ENCODE assay signal across 8 cellular contexts in the genomic region with DNA sequence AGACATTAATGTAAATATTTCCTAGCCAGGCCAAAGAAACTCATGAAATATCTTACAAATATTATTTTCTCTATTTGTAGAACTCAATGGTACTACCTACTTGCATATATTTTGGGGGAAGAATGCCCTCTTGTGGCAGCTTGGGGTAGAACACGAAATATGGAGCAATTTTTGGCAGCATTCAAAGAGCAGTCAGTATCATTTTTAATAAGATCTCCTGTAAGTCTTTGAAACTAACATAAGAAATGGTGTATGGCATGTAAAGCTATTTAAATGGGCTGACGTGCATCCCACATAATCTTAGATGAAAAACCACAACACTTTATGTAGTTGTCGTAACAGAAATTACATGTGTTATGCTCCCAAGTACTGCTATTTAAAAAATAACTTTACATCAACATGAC.
DNase-seq lines count a peak whose midpoint lies in the region; ATAC-seq, FAIRE-seq and TF ChIP-seq lines count a peak whose summit lies in the region.

No MANE protein-coding gene starts in this region.

- TF ChIP-seq POLR2A in A549 (IDR thresholded peaks at IDR 0.05; ENCODE audit: low read length): no peak

- peak; percentile 38 to 52 for DNase-seq in A549 (ENCODE audit: low read depth in 1 of 2, low spot score in 1 of 2)
- peak; percentile 59 for DNase-seq in RPMI7951 (ENCODE audit: low read depth)
- peak; percentile 14 for DNase-seq in activated T-helper 9 cell treated with anti-CD3 and anti-CD28 coated beads, Interleukin-2, amount 50 U/mL, for 16 hours (ENCODE audit: low read depth)
- DNase-seq in foreskin melanocyte: peak; percentile 67
- DNase-seq in renal cortical epithelial cell (ENCODE audit: low read depth): peak; percentile 56

- H3K4me3 ChIP-seq in A549: no peak overlapping the region

- WGBS in A549 (ENCODE audit: missing lambda C conversion rate): 30% methylated on average over 3 of the region's 3 CpGs

- peak; percentile 85 for TF ChIP-seq CTCF in A549 (IDR thresholded peaks at IDR 0.05)
- TF ChIP-seq CTCF in GM12872 (IDR thresholded peaks at IDR 0.05; ENCODE audit: insufficient read depth, low read depth, low read length): peak; percentile 62

- ATAC-seq in A549 (peak; percentile 68 to 81; a peak in 4 of 6 replicates), HG03378 (IDR thresholded peaks at IDR 0.05; ENCODE audit: unreplicated experiment) (peak; percentile 71), HG03520 (IDR thresholded peaks at IDR 0.05; ENCODE audit: unreplicated experiment) (no peak)

- peak; percentile 75 to 85 for TF ChIP-seq RAD21 in A549 (conservative IDR thresholded peaks at IDR 0.05 in 1 of 2, IDR thresholded peaks at IDR 0.05 in 1 of 2)

- FAIRE-seq in A549 (lab: Jason Lieb, UNC): no peak

- TF ChIP-seq EP300 in A549 (IDR thresholded peaks at IDR 0.05): no peak

- H3K4me1 ChIP-seq in A549: 0 out of 3 replicates have a peak, but pooled peaks cover 8% of the 10 kb centered on the region

- H3K9me3 ChIP-seq in A549: no peaks in the 10 kb centered on the region

- no peak overlapping the region for H3K4me2 ChIP-seq in A549

- CTCF ChIA-PET in A549 (lab: Yijun Ruan, JAX): interaction anchor here (1.0 to 3.6 kb wide), 12 partner anchors 11 to 882 kb away, joined by 3 to 22 read pairs (median 4); no protein-coding TSS in a partner anchor

- POLR2A ChIA-PET in A549 (lab: Yijun Ruan, JAX): no interaction called here

- no peak overlapping the region for H3K27ac ChIP-seq in A549

TF ChIP-seq in A549, 52 proteins besides CTCF, POLR2A, EP300 and RAD21:
- TF ChIP-seq HOXB13 (CRISPR knock-in tag; IDR thresholded peaks at IDR 0.05; ENCODE audit: low read depth) (no peak), NPAS2 (CRISPR knock-in tag; IDR thresholded peaks at IDR 0.05; ENCODE audit: borderline replicate concordance) (no peak), CHD4 (IDR thresholded peaks at IDR 0.05; ENCODE audit: borderline replicate concordance) (no peak), FOXS1 (CRISPR knock-in tag; IDR thresholded peaks at IDR 0.05) (no peak), FOSB (CRISPR knock-in tag; IDR thresholded peaks at IDR 0.05) (no peak), MYC (IDR thresholded peaks at IDR 0.05; ENCODE audit: borderline replicate concordance, low read length) (no peak), TFCP2L1 (CRISPR knock-in tag; IDR thresholded peaks at IDR 0.05) (no peak), SMC3 (IDR thresholded peaks at IDR 0.05) (peak; percentile 81), SREBF2 (IDR thresholded peaks at IDR 0.05) (no peak), RCOR1 (IDR thresholded peaks at IDR 0.05; ENCODE audit: low read depth, low read length) (no peak), POLR2AphosphoS2 (conservative IDR thresholded peaks at IDR 0.05; ENCODE audit: low read length) (no peak), CEBPB (IDR thresholded peaks at IDR 0.05) (peak in 1 of 2 experiments; percentile 42; a peak in 1 of 4 replicates), RNF2 (IDR thresholded peaks at IDR 0.05; ENCODE audit: borderline replicate concordance, low read depth) (no peak)
- TF ChIP-seq, protein P1, sequence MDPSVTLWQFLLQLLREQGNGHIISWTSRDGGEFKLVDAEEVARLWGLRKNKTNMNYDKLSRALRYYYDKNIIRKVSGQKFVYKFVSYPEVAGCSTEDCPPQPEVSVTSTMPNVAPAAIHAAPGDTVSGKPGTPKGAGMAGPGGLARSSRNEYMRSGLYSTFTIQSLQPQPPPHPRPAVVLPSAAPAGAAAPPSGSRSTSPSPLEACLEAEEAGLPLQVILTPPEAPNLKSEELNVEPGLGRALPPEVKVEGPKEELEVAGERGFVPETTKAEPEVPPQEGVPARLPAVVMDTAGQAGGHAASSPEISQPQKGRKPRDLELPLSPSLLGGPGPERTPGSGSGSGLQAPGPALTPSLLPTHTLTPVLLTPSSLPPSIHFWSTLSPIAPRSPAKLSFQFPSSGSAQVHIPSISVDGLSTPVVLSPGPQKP (IDR thresholded peaks at IDR 0.05; ENCODE audit: low read depth, low read length): no peak
- TF ChIP-seq, protein P2, sequence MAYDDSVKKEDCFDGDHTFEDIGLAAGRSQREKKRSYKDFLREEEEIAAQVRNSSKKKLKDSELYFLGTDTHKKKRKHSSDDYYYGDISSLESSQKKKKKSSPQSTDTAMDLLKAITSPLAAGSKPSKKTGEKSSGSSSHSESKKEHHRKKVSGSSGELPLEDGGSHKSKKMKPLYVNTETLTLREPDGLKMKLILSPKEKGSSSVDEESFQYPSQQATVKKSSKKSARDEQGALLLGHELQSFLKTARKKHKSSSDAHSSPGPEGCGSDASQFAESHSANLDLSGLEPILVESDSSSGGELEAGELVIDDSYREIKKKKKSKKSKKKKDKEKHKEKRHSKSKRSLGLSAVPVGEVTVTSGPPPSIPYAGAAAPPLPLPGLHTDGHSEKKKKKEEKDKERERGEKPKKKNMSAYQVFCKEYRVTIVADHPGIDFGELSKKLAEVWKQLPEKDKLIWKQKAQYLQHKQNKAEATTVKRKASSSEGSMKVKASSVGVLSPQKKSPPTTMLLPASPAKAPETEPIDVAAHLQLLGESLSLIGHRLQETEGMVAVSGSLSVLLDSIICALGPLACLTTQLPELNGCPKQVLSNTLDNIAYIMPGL (CRISPR knock-in tag; IDR thresholded peaks at IDR 0.05; ENCODE audit: borderline replicate concordance): no peak
- TF ChIP-seq, protein P3, sequence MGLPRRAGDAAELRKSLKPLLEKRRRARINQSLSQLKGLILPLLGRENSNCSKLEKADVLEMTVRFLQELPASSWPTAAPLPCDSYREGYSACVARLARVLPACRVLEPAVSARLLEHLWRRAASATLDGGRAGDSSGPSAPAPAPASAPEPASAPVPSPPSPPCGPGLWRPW (IDR thresholded peaks at IDR 0.05): no peak
- TF ChIP-seq, protein P4, sequence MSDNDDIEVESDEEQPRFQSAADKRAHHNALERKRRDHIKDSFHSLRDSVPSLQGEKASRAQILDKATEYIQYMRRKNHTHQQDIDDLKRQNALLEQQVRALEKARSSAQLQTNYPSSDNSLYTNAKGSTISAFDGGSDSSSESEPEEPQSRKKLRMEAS (IDR thresholded peaks at IDR 0.05): no peak
- TF ChIP-seq, protein P5, sequence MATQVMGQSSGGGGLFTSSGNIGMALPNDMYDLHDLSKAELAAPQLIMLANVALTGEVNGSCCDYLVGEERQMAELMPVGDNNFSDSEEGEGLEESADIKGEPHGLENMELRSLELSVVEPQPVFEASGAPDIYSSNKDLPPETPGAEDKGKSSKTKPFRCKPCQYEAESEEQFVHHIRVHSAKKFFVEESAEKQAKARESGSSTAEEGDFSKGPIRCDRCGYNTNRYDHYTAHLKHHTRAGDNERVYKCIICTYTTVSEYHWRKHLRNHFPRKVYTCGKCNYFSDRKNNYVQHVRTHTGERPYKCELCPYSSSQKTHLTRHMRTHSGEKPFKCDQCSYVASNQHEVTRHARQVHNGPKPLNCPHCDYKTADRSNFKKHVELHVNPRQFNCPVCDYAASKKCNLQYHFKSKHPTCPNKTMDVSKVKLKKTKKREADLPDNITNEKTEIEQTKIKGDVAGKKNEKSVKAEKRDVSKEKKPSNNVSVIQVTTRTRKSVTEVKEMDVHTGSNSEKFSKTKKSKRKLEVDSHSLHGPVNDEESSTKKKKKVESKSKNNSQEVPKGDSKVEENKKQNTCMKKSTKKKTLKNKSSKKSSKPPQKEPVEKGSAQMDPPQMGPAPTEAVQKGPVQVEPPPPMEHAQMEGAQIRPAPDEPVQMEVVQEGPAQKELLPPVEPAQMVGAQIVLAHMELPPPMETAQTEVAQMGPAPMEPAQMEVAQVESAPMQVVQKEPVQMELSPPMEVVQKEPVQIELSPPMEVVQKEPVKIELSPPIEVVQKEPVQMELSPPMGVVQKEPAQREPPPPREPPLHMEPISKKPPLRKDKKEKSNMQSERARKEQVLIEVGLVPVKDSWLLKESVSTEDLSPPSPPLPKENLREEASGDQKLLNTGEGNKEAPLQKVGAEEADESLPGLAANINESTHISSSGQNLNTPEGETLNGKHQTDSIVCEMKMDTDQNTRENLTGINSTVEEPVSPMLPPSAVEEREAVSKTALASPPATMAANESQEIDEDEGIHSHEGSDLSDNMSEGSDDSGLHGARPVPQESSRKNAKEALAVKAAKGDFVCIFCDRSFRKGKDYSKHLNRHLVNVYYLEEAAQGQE (IDR thresholded peaks at IDR 0.05): no peak
TF ChIP-seq in A549: peak in this region for 2.

Comparison
In these comparisons a context has a peak if more than half of its experiments do, and no peak if none do; other contexts are left out.
1. DNase-seq: peak in every context shown above with its lines; median percentile 67 in foreskin melanocyte; 59 in RPMI7951; 56 in renal cortical epithelial cell; 45 in A549; 14 in activated T-helper 9 cell treated with anti-CD3 and anti-CD28 coated beads, Interleukin-2, amount 50 U/mL, for 16 hours.